8 cellular contexts compared by ENCODE assay signal in the genomic region with DNA sequence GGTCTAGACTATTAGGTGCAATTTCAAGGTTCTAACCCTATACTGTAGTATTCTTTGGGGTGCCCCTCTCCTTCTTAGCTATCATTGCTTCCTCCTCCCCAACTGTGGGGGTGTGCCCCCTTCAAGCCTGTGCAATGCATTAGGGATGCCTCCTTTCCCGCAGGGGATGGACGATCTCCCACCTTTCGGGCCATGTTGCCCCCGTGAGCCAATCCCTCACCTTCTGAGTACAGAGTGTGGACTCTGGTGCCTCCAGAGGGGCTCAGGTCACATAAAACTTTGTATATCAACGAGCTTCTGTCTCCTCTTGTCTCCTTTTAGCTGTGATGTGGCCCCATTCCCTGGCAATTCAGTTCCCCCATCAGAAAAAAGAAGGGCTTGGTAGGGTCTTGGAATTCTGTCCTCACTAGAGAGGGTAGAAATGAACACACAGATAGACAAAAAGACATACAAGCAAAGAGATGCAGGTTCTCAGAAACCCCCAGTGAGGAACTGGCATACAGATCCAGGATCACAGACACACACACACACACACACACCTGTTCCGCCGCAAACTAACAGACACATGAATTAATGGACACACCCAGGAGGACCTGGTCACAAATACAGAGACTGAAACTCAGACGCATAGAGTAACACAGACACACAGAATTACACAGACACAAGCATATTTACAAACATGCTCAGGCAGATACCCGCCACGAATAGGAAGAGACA. TPM values are rescaled to one million over a fixed set of nuclear protein-coding genes. Genes with fewer than 3 reads are reported as not detected.
A peak's percentile ranks its signal among the peaks of the same experiment; 100 is the strongest.
DNase-seq lines count a peak whose midpoint lies in the region; ATAC-seq and TF ChIP-seq lines count a peak whose summit lies in the region.

No MANE protein-coding gene starts in this region.

- H3K27ac ChIP-seq in GM23248 = peak overlapping the region; percentile 99
- H3K27ac ChIP-seq in gastrocnemius medialis = peak overlapping the region; percentile 97 to 100 (median 99)

- no peak for ATAC-seq in gastrocnemius medialis
- no peak for ATAC-seq in GM19324 (IDR thresholded peaks at IDR 0.05; ENCODE audit: low FRiP score, unreplicated experiment)
- no peak for ATAC-seq in left lobe of liver

- intact Hi-C loops in activated CD4-positive, alpha-beta memory T cell treated with anti-CD3 and anti-CD28 coated beads for 36 hours (cut with micrococcal nuclease) = loop anchor here (1.0 to 5.0 kb wide), 6 partner anchors 57 to 1859 kb away; no protein-coding TSS in a partner anchor
- intact Hi-C loops in gastrocnemius medialis (cut with DNase I; ENCODE audit: low total_unique reads) = loop anchor here (1.0 to 10.0 kb wide), 6 partner anchors 35 to 597 kb away; a partner anchor contains a TSS

- POLR2A ChIA-PET in activated CD4-positive, alpha-beta memory T cell treated with anti-CD3 and anti-CD28 coated beads for 36 hours (lab: Charles Lee) = interaction anchor here (0.7 to 4.9 kb wide), 4 partner anchors 36 to 91 kb away, joined by 3 to 97 read pairs (median 11); a partner anchor contains a TSS

- H3K9me2 ChIP-seq in GM23248 (ENCODE audit: insufficient read depth) = no peaks in the 10 kb centered on the region

- no peak for TF ChIP-seq POLR2A in gastrocnemius medialis (IDR thresholded peaks at IDR 0.05)

- H3K36me3 Mint-ChIP-seq in activated CD4-positive, alpha-beta memory T cell treated with anti-CD3 and anti-CD28 coated beads for 36 hours = peaks cover 24% of the 10 kb centered on the region

- H3K4me3 Mint-ChIP-seq in activated CD4-positive, alpha-beta memory T cell treated with anti-CD3 and anti-CD28 coated beads for 36 hours = peak overlapping the region; percentile 97

- peaks cover 29% of the 10 kb centered on the region for H3K4me1 Mint-ChIP-seq in activated CD4-positive, alpha-beta memory T cell treated with anti-CD3 and anti-CD28 coated beads for 36 hours (ENCODE audit: low read depth)

- in situ Hi-C loops in GM23248 (cut with MboI) (no loop called here), gastrocnemius medialis (cut with MboI; ENCODE audit: low sequenced_read_pairs in 4 of 4) (loop anchor here in 3 of 4 donors (5.0 to 25.0 kb wide), 2 partner anchors 59 to 599 kb away; no protein-coding TSS in a partner anchor)

- H3K27me3 ChIP-seq in GM23248 (replicated peaks; ENCODE audit: insufficient read depth) = no peaks in the 10 kb centered on the region
- H3K27me3 ChIP-seq in gastrocnemius medialis = no peaks in the 10 kb centered on the region

- H3K79me2 ChIP-seq in GM23248 (ENCODE audit: insufficient read depth) = peaks cover 25% of the 10 kb centered on the region

- no peak for DNase-seq in GM23248
- DNase-seq in activated CD4-positive, alpha-beta memory T cell treated with anti-CD3 and anti-CD28 coated beads for 36 hours = no peak
- no peak for DNase-seq in foreskin fibroblast
- DNase-seq in gastrocnemius medialis = no peak
- no peak for DNase-seq in iPS-NIHi7 (ENCODE audit: extremely low spot score)
- no peak for DNase-seq in NCI-H82 (lab: John Stamatoyannopoulos, UW)
- no peak for DNase-seq in left lobe of liver (ENCODE audit: low spot score)

- H3K9me3 ChIP-seq in GM23248 (ENCODE audit: low read depth) = no peaks in the 10 kb centered on the region
- no peaks in the 10 kb centered on the region for H3K9me3 ChIP-seq in gastrocnemius medialis

- H3K9ac ChIP-seq in GM23248 = peak overlapping the region; percentile 97

- H3K4me3 ChIP-seq in GM23248 (peak overlapping the region; percentile 79), foreskin fibroblast (ENCODE audit: low read depth in 1 of 2, low read length in 2 of 2) (peak overlapping the region; percentile 74 to 80), gastrocnemius medialis (peak overlapping the region; percentile 64 to 91 (median 76))

- peaks cover 4% of the 10 kb centered on the region for H3K27me3 Mint-ChIP-seq in activated CD4-positive, alpha-beta memory T cell treated with anti-CD3 and anti-CD28 coated beads for 36 hours

- H3F3A ChIP-seq in GM23248 (ENCODE audit: insufficient read depth) = peaks cover 52% of the 10 kb centered on the region

- CTCF ChIA-PET in activated CD4-positive, alpha-beta memory T cell treated with anti-CD3 and anti-CD28 coated beads for 36 hours (lab: Charles Lee) = interaction anchor here (0.7 to 9.3 kb wide), 11 partner anchors 18 to 270 kb away, joined by 3 to 118 read pairs (median 10); a partner anchor contains a TSS

- peak overlapping the region; percentile 37 for H2AFZ ChIP-seq in GM23248

- H3K4me2 ChIP-seq in GM23248 (ENCODE audit: unreplicated experiment) = peak overlapping the region; percentile 87

- H3K4me1 ChIP-seq in GM23248 (ENCODE audit: insufficient read depth) = peaks cover 4% of the 10 kb centered on the region; the same call in 1 of the 2 replicates
- H3K4me1 ChIP-seq in gastrocnemius medialis = peaks cover 16 to 19% of the 10 kb centered on the region in 2 donors

- WGBS in GM23248 (ENCODE audit: low coverage in 1 of 2, low lambda C conversion rate in 2 of 2, missing lambda C conversion rate in 2 of 2), 2 experiments = 58 to 64% methylated on average over 10 of the region's 10 CpGs

- H3K36me3 ChIP-seq in GM23248 (ENCODE audit: low read depth) = peaks cover 46% of the 10 kb centered on the region
- H3K36me3 ChIP-seq in gastrocnemius medialis = no peaks in the 10 kb centered on the region

- no peaks in the 10 kb centered on the region for H3K9me3 Mint-ChIP-seq in activated CD4-positive, alpha-beta memory T cell treated with anti-CD3 and anti-CD28 coated beads for 36 hours

- TF ChIP-seq CTCF in foreskin fibroblast (IDR thresholded peaks at IDR 0.05; ENCODE audit: low read depth, low read length) (no peak), gastrocnemius medialis (IDR thresholded peaks at IDR 0.05 in 4 of 5, conservative IDR thresholded peaks at IDR 0.05 in 1 of 5) (no peak)

- H3K27ac Mint-ChIP-seq in activated CD4-positive, alpha-beta memory T cell treated with anti-CD3 and anti-CD28 coated beads for 36 hours = peak overlapping the region; percentile 100

- H4K20me1 ChIP-seq in GM23248 (ENCODE audit: insufficient read depth) = no peaks in the 10 kb centered on the region

RNA-seq across cellular contexts. Expression of a gene that starts 2.5 kb away (rescaled TPM):
- total RNA-seq in GM23248 (2014; rRNA removed; shearing (Covaris generic)) = 107 and 111 TPM in 2 replicates
- polyA plus RNA-seq in GM23248 (2016; fragmentation: Nextera tagmentation; extraction: Ambion mirVana) = 105 and 112 TPM in 2 replicates
- 100 to 1,000 TPM; 290 to 295 TPM for total RNA-seq in activated CD4-positive, alpha-beta memory T cell treated with anti-CD3 and anti-CD28 coated beads for 36 hours
- total RNA-seq in gastrocnemius medialis (100 to 1,000 TPM in 1 of 4 donors, 10 to 100 TPM in 3; 49.5 to 101 (median 92.4) TPM), left lobe of liver (62.4 TPM)

RNA-seq across cellular contexts. Expression of a gene that starts 42.6 kb away (rescaled TPM):
- 401 and 421 TPM in 2 replicates for total RNA-seq in GM23248 (2014; rRNA removed; shearing (Covaris generic))
- 340 and 348 TPM in 2 replicates for polyA plus RNA-seq in GM23248 (2016; fragmentation: Nextera tagmentation; extraction: Ambion mirVana)
- under 1 TPM; 0.17 to 0.31 TPM for total RNA-seq in activated CD4-positive, alpha-beta memory T cell treated with anti-CD3 and anti-CD28 coated beads for 36 hours
- total RNA-seq in gastrocnemius medialis (10 to 100 TPM; 17.4 to 49.2 (median 37.4) TPM), left lobe of liver (10.1 TPM)

RNA-seq across cellular contexts. Expression of a gene that starts 48.3 kb away (rescaled TPM):
- 5.2 and 5.9 TPM in 2 replicates for total RNA-seq in GM23248 (2014; rRNA removed; shearing (Covaris generic))
- polyA plus RNA-seq in GM23248 (2016; fragmentation: Nextera tagmentation; extraction: Ambion mirVana) = 11.4 and 12.3 TPM in 2 replicates
- 10 to 100 TPM; 20.5 to 23.4 TPM for total RNA-seq in activated CD4-positive, alpha-beta memory T cell treated with anti-CD3 and anti-CD28 coated beads for 36 hours
- total RNA-seq in gastrocnemius medialis = 10 to 100 TPM in 3 of 4 donors, 1 to 10 TPM in 1; 8.6 to 15.3 (median 15.1) TPM
- total RNA-seq in left lobe of liver = 9.0 TPM
